ENCODE assay signal across 8 cellular contexts in genomic region chrX:154738013-154738738, GRCh38. TPM values are rescaled to one million over a fixed set of nuclear protein-coding genes. Genes with fewer than 3 reads are reported as not detected.
DNase-seq lines count a peak whose midpoint lies in the region; ATAC-seq and TF ChIP-seq lines count a peak whose summit lies in the region.

No MANE protein-coding gene starts in this region.

- no peak for DNase-seq in activated naive CD4-positive, alpha-beta T cell treated with anti-CD3 and anti-CD28 coated beads, Interleukin-2, amount 10 ng/mL, durations not matched to agents 7 days and 5 days
- DNase-seq in activated T-helper 2 cell treated with anti-CD3 and anti-CD28 coated beads, Interferon-gamma antibody, Interleukin-2, Interleukin-4, amounts not matched to agents 10 μg/mL and 5 μg/mL and 100 μg/mL, durations not matched to agents 14 hours and 24 hours and 36 hours (ENCODE audit: low spot score) = no peak
- no peak for DNase-seq in immature natural killer cell
- peak; percentile 60 to 67 for DNase-seq in uterus
- no peak for DNase-seq in HUDEP-2 (lab: John Stamatoyannopoulos, UW; ENCODE audit: unreplicated experiment in 76 of 76)
- no peak for DNase-seq in GM10266 (ENCODE audit: extremely low spot score)

- no peaks in the 10 kb centered on the region for H3K9me3 Mint-ChIP-seq in activated naive CD4-positive, alpha-beta T cell treated with anti-CD3 and anti-CD28 coated beads, Interleukin-2, amount 50 U/mL, for 24 hours
- H3K9me3 Mint-ChIP-seq in activated naive CD4-positive, alpha-beta T cell treated with anti-CD3 and anti-CD28 coated beads, Interleukin-2, amount 10 ng/mL, durations not matched to agents 7 days and 5 days = no peaks in the 10 kb centered on the region
- H3K9me3 Mint-ChIP-seq in activated T-helper 2 cell treated with anti-CD3 and anti-CD28 coated beads, Interferon-gamma antibody, Interleukin-2, Interleukin-4, amounts not matched to agents 10 μg/mL and 5 μg/mL and 100 μg/mL, durations not matched to agents 14 hours and 24 hours and 36 hours = no peaks in the 10 kb centered on the region
- no peaks in the 10 kb centered on the region for H3K9me3 Mint-ChIP-seq in immature natural killer cell

- H3K4me3 ChIP-seq in uterus = no peak overlapping the region

- peak overlapping the region; percentile 46 for H3K27ac Mint-ChIP-seq in activated naive CD4-positive, alpha-beta T cell treated with anti-CD3 and anti-CD28 coated beads, Interleukin-2, amount 50 U/mL, for 24 hours
- no peak overlapping the region for H3K27ac Mint-ChIP-seq in activated naive CD4-positive, alpha-beta T cell treated with anti-CD3 and anti-CD28 coated beads, Interleukin-2, amount 10 ng/mL, durations not matched to agents 7 days and 5 days
- peak overlapping the region; percentile 76 for H3K27ac Mint-ChIP-seq in activated T-helper 2 cell treated with anti-CD3 and anti-CD28 coated beads, Interferon-gamma antibody, Interleukin-2, Interleukin-4, amounts not matched to agents 10 μg/mL and 5 μg/mL and 100 μg/mL, durations not matched to agents 14 hours and 24 hours and 36 hours
- peak overlapping the region; percentile 88 to 97 (median 92) for H3K27ac Mint-ChIP-seq in immature natural killer cell

- no peak for ATAC-seq in GM19395 (IDR thresholded peaks at IDR 0.05; ENCODE audit: unreplicated experiment)

- H3K4me3 Mint-ChIP-seq in activated naive CD4-positive, alpha-beta T cell treated with anti-CD3 and anti-CD28 coated beads, Interleukin-2, amount 50 U/mL, for 24 hours = peak overlapping the region; percentile 44
- H3K4me3 Mint-ChIP-seq in activated naive CD4-positive, alpha-beta T cell treated with anti-CD3 and anti-CD28 coated beads, Interleukin-2, amount 10 ng/mL, durations not matched to agents 7 days and 5 days = no peak overlapping the region
- H3K4me3 Mint-ChIP-seq in activated T-helper 2 cell treated with anti-CD3 and anti-CD28 coated beads, Interferon-gamma antibody, Interleukin-2, Interleukin-4, amounts not matched to agents 10 μg/mL and 5 μg/mL and 100 μg/mL, durations not matched to agents 14 hours and 24 hours and 36 hours (ENCODE audit: low read depth) = peak overlapping the region; percentile 39
- peak overlapping the region; percentile 64 to 79 (median 71) for H3K4me3 Mint-ChIP-seq in immature natural killer cell

- H3K27me3 ChIP-seq in uterus = no peaks in the 10 kb centered on the region

- TF ChIP-seq POLR2A in uterus (IDR thresholded peaks at IDR 0.05) = no peak

- no peaks in the 10 kb centered on the region for H3K4me1 ChIP-seq in uterus

- CTCF ChIA-PET in activated naive CD4-positive, alpha-beta T cell treated with anti-CD3 and anti-CD28 coated beads, Interleukin-2, amount 10 ng/mL, durations not matched to agents 7 days and 5 days (lab: Charles Lee) = interaction anchor here (0.9 to 4.5 kb wide), 2 partner anchors 11 to 12 kb away, joined by 5 to 29 read pairs; no protein-coding TSS in a partner anchor

- TF ChIP-seq CTCF in uterus (IDR thresholded peaks at IDR 0.05) (no peak), GM10266 (IDR thresholded peaks at IDR 0.05; ENCODE audit: control insufficient read depth, insufficient read depth, low read depth, missing control alignments) (no peak)

- intact Hi-C loops in activated T-helper 2 cell treated with anti-CD3 and anti-CD28 coated beads, Interferon-gamma antibody, Interleukin-2, Interleukin-4, amounts not matched to agents 10 μg/mL and 5 μg/mL and 100 μg/mL, durations not matched to agents 14 hours and 24 hours and 36 hours (cut with micrococcal nuclease) = no loop called here
- intact Hi-C loops in uterus (cut with DNase I; ENCODE audit: low total_unique reads) = no loop called here

- no peaks in the 10 kb centered on the region for H3K36me3 Mint-ChIP-seq in activated naive CD4-positive, alpha-beta T cell treated with anti-CD3 and anti-CD28 coated beads, Interleukin-2, amount 50 U/mL, for 24 hours
- H3K36me3 Mint-ChIP-seq in activated naive CD4-positive, alpha-beta T cell treated with anti-CD3 and anti-CD28 coated beads, Interleukin-2, amount 10 ng/mL, durations not matched to agents 7 days and 5 days = peaks cover 4% of the 10 kb centered on the region
- H3K36me3 Mint-ChIP-seq in activated T-helper 2 cell treated with anti-CD3 and anti-CD28 coated beads, Interferon-gamma antibody, Interleukin-2, Interleukin-4, amounts not matched to agents 10 μg/mL and 5 μg/mL and 100 μg/mL, durations not matched to agents 14 hours and 24 hours and 36 hours (ENCODE audit: low read depth) = peaks cover 17% of the 10 kb centered on the region
- peaks cover 3 to 10% (median 9%) of the 10 kb centered on the region in 3 donors for H3K36me3 Mint-ChIP-seq in immature natural killer cell

- no peaks in the 10 kb centered on the region for H3K9me3 ChIP-seq in uterus

- peak overlapping the region; percentile 42 to 50 for H3K27ac ChIP-seq in uterus

- no peaks in the 10 kb centered on the region for H3K27me3 Mint-ChIP-seq in activated naive CD4-positive, alpha-beta T cell treated with anti-CD3 and anti-CD28 coated beads, Interleukin-2, amount 50 U/mL, for 24 hours
- no peaks in the 10 kb centered on the region for H3K27me3 Mint-ChIP-seq in activated naive CD4-positive, alpha-beta T cell treated with anti-CD3 and anti-CD28 coated beads, Interleukin-2, amount 10 ng/mL, durations not matched to agents 7 days and 5 days
- no peaks in the 10 kb centered on the region for H3K27me3 Mint-ChIP-seq in activated T-helper 2 cell treated with anti-CD3 and anti-CD28 coated beads, Interferon-gamma antibody, Interleukin-2, Interleukin-4, amounts not matched to agents 10 μg/mL and 5 μg/mL and 100 μg/mL, durations not matched to agents 14 hours and 24 hours and 36 hours (ENCODE audit: low read depth)
- H3K27me3 Mint-ChIP-seq in immature natural killer cell (ENCODE audit: low read depth in 3 of 3) = peaks cover 2 to 7% (median 4%) of the 10 kb centered on the region in 3 donors

- H3K4me1 Mint-ChIP-seq in activated naive CD4-positive, alpha-beta T cell treated with anti-CD3 and anti-CD28 coated beads, Interleukin-2, amount 50 U/mL, for 24 hours = peaks cover 56% of the 10 kb centered on the region
- peaks cover 69% of the 10 kb centered on the region for H3K4me1 Mint-ChIP-seq in activated naive CD4-positive, alpha-beta T cell treated with anti-CD3 and anti-CD28 coated beads, Interleukin-2, amount 10 ng/mL, durations not matched to agents 7 days and 5 days
- peaks cover 68% of the 10 kb centered on the region for H3K4me1 Mint-ChIP-seq in activated T-helper 2 cell treated with anti-CD3 and anti-CD28 coated beads, Interferon-gamma antibody, Interleukin-2, Interleukin-4, amounts not matched to agents 10 μg/mL and 5 μg/mL and 100 μg/mL, durations not matched to agents 14 hours and 24 hours and 36 hours (ENCODE audit: low read depth)
- peaks cover 94 to 96% of the 10 kb centered on the region in 2 donors for H3K4me1 Mint-ChIP-seq in immature natural killer cell

- H3K36me3 ChIP-seq in uterus = no peaks in the 10 kb centered on the region

RNA-seq across cellular contexts. Expression of gene GAB3, which starts 12.7 kb away (rescaled TPM):
- 4.3 and 4.5 TPM in 2 replicates for total RNA-seq in activated T-helper 2 cell treated with anti-CD3 and anti-CD28 coated beads, Interferon-gamma antibody, Interleukin-2, Interleukin-4, amounts not matched to agents 10 μg/mL and 5 μg/mL and 100 μg/mL, durations not matched to agents 14 hours and 24 hours and 36 hours
- 10 to 100 TPM in 2 of 3 donors, 1 to 10 TPM in 1; 9.3 to 23.6 (median 15.6) TPM for polyA plus RNA-seq in immature natural killer cell
- 10 to 100 TPM in 1 of 4 donors, 1 to 10 TPM in 3; 2.9 to 34.1 (median 7.2) TPM for total RNA-seq in uterus

RNA-seq across cellular contexts. Expression of gene DKC1, which starts 24.5 kb away (rescaled TPM):
- 150 TPM in 2 replicates for total RNA-seq in activated T-helper 2 cell treated with anti-CD3 and anti-CD28 coated beads, Interferon-gamma antibody, Interleukin-2, Interleukin-4, amounts not matched to agents 10 μg/mL and 5 μg/mL and 100 μg/mL, durations not matched to agents 14 hours and 24 hours and 36 hours
- polyA plus RNA-seq in immature natural killer cell = 10 to 100 TPM; 21.1 to 35.5 (median 32.3) TPM
- total RNA-seq in uterus = 10 to 100 TPM in 2 of 4 donors, 1 to 10 TPM in 2; 6.4 to 36.4 (median 19.1) TPM

Comparison
In these comparisons a context has a peak if more than half of its experiments do, and no peak if none do; other contexts are left out.
1. DNase-seq: peak in uterus (2 of 2); none in activated naive CD4-positive, alpha-beta T cell treated with anti-CD3 and anti-CD28 coated beads, Interleukin-2, amount 10 ng/mL, durations not matched to agents 7 days and 5 days (single experiment), activated T-helper 2 cell treated with anti-CD3 and anti-CD28 coated beads, Interferon-gamma antibody, Interleukin-2, Interleukin-4, amounts not matched to agents 10 μg/mL and 5 μg/mL and 100 μg/mL, durations not matched to agents 14 hours and 24 hours and 36 hours (single experiment), immature natural killer cell (0 of 3), HUDEP-2 (0 of 76) and GM10266 (single experiment).